ENCODE assay signal across 1 cellular context in genomic region chr7:22837308-22837707, GRCh38.
TF ChIP-seq lines count a peak whose summit lies in the region.

No MANE protein-coding gene starts in this region.

TF ChIP-seq in WTC11, 78 proteins besides CTCF, POLR2A, EP300 and RAD21 (continued from another document):
- TF ChIP-seq, protein P1, sequence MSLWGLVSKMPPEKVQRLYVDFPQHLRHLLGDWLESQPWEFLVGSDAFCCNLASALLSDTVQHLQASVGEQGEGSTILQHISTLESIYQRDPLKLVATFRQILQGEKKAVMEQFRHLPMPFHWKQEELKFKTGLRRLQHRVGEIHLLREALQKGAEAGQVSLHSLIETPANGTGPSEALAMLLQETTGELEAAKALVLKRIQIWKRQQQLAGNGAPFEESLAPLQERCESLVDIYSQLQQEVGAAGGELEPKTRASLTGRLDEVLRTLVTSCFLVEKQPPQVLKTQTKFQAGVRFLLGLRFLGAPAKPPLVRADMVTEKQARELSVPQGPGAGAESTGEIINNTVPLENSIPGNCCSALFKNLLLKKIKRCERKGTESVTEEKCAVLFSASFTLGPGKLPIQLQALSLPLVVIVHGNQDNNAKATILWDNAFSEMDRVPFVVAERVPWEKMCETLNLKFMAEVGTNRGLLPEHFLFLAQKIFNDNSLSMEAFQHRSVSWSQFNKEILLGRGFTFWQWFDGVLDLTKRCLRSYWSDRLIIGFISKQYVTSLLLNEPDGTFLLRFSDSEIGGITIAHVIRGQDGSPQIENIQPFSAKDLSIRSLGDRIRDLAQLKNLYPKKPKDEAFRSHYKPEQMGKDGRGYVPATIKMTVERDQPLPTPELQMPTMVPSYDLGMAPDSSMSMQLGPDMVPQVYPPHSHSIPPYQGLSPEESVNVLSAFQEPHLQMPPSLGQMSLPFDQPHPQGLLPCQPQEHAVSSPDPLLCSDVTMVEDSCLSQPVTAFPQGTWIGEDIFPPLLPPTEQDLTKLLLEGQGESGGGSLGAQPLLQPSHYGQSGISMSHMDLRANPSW (CRISPR knock-in tag; conservative IDR thresholded peaks at IDR 0.05; ENCODE audit: low read depth) = no peak
- TF ChIP-seq, protein P2, sequence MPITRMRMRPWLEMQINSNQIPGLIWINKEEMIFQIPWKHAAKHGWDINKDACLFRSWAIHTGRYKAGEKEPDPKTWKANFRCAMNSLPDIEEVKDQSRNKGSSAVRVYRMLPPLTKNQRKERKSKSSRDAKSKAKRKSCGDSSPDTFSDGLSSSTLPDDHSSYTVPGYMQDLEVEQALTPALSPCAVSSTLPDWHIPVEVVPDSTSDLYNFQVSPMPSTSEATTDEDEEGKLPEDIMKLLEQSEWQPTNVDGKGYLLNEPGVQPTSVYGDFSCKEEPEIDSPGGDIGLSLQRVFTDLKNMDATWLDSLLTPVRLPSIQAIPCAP (CRISPR knock-in tag; IDR thresholded peaks at IDR 0.05) = no peak
- TF ChIP-seq, protein P3, sequence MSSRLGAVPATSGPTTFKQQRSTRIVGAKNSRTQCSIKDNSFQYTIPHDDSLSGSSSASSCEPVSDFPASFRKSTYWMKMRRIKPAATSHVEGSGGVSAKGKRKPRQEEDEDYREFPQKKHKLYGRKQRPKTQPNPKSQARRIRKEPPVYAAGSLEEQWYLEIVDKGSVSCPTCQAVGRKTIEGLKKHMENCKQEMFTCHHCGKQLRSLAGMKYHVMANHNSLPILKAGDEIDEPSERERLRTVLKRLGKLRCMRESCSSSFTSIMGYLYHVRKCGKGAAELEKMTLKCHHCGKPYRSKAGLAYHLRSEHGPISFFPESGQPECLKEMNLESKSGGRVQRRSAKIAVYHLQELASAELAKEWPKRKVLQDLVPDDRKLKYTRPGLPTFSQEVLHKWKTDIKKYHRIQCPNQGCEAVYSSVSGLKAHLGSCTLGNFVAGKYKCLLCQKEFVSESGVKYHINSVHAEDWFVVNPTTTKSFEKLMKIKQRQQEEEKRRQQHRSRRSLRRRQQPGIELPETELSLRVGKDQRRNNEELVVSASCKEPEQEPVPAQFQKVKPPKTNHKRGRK (CRISPR knock-in tag; IDR thresholded peaks at IDR 0.05; ENCODE audit: borderline replicate concordance) = no peak
- TF ChIP-seq, protein P4, sequence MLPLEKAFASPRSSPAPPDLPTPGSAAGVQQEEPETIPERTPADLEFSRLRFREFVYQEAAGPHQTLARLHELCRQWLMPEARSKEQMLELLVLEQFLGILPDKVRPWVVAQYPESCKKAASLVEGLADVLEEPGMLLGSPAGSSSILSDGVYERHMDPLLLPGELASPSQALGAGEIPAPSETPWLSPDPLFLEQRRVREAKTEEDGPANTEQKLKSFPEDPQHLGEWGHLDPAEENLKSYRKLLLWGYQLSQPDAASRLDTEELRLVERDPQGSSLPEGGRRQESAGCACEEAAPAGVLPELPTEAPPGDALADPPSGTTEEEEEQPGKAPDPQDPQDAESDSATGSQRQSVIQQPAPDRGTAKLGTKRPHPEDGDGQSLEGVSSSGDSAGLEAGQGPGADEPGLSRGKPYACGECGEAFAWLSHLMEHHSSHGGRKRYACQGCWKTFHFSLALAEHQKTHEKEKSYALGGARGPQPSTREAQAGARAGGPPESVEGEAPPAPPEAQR (CRISPR knock-in tag; IDR thresholded peaks at IDR 0.05) = no peak
- TF ChIP-seq ZBTB21 (CRISPR knock-in tag; IDR thresholded peaks at IDR 0.05; ENCODE audit: borderline replicate concordance) (no peak), ATF1 (CRISPR knock-in tag; IDR thresholded peaks at IDR 0.05) (no peak)
